8 cellular contexts compared by ENCODE assay signal in genomic region chr20:35171753-35172433, GRCh38. TPM values are rescaled to one million over a fixed set of nuclear protein-coding genes. Genes with fewer than 3 reads are reported as not detected.
DNase-seq lines count a peak whose midpoint lies in the region; ATAC-seq and TF ChIP-seq lines count a peak whose summit lies in the region.

TSS of gene PROCR (plus strand) at chr20:35172072. CDS start at chr20:35172155, 83 bp downstream.

- peaks cover 13% of the 10 kb centered on the region for H3K4me1 Mint-ChIP-seq in activated CD4-positive, alpha-beta T cell treated with anti-CD3 and anti-CD28 coated beads for 36 hours
- peaks cover 12% of the 10 kb centered on the region for H3K4me1 Mint-ChIP-seq in activated T-helper 1 cell treated with anti-CD3 and anti-CD28 coated beads, Interleukin-12 subunit alpha, Interleukin-12 subunit beta, Interleukin-2, Interleukin-4 antibody, amounts not matched to agents 30 ng/mL and 10 ng/mL and 1 ng/mL, durations not matched to agents 14 hours and 24 hours and 36 hours (ENCODE audit: low read depth)
- H3K4me1 Mint-ChIP-seq in naive thymus-derived CD8-positive, alpha-beta T cell: peaks cover 14 to 28% (median 22%) of the 10 kb centered on the region in 4 donors

- no peaks in the 10 kb centered on the region for H3K27me3 Mint-ChIP-seq in activated CD4-positive, alpha-beta T cell treated with anti-CD3 and anti-CD28 coated beads for 36 hours
- H3K27me3 Mint-ChIP-seq in activated T-helper 1 cell treated with anti-CD3 and anti-CD28 coated beads, Interleukin-12 subunit alpha, Interleukin-12 subunit beta, Interleukin-2, Interleukin-4 antibody, amounts not matched to agents 30 ng/mL and 10 ng/mL and 1 ng/mL, durations not matched to agents 14 hours and 24 hours and 36 hours (ENCODE audit: insufficient read depth): no peaks in the 10 kb centered on the region
- H3K27me3 Mint-ChIP-seq in naive thymus-derived CD8-positive, alpha-beta T cell: no peaks in the 10 kb centered on the region

- H3K27ac Mint-ChIP-seq in activated CD4-positive, alpha-beta T cell treated with anti-CD3 and anti-CD28 coated beads for 36 hours: peak within 1 kb of the TSS; percentile 47
- H3K27ac Mint-ChIP-seq in activated T-helper 1 cell treated with anti-CD3 and anti-CD28 coated beads, Interleukin-12 subunit alpha, Interleukin-12 subunit beta, Interleukin-2, Interleukin-4 antibody, amounts not matched to agents 30 ng/mL and 10 ng/mL and 1 ng/mL, durations not matched to agents 14 hours and 24 hours and 36 hours: peak within 1 kb of the TSS; percentile 40
- peak within 1 kb of the TSS; percentile 88 to 96 (median 93) for H3K27ac Mint-ChIP-seq in naive thymus-derived CD8-positive, alpha-beta T cell

- no peaks in the 10 kb centered on the region for H3K36me3 Mint-ChIP-seq in activated CD4-positive, alpha-beta T cell treated with anti-CD3 and anti-CD28 coated beads for 36 hours (ENCODE audit: low read depth)
- H3K36me3 Mint-ChIP-seq in activated T-helper 1 cell treated with anti-CD3 and anti-CD28 coated beads, Interleukin-12 subunit alpha, Interleukin-12 subunit beta, Interleukin-2, Interleukin-4 antibody, amounts not matched to agents 30 ng/mL and 10 ng/mL and 1 ng/mL, durations not matched to agents 14 hours and 24 hours and 36 hours (ENCODE audit: low read depth): no peaks in the 10 kb centered on the region
- H3K36me3 Mint-ChIP-seq in naive thymus-derived CD8-positive, alpha-beta T cell: peaks cover 0 to 16% (median 0%) of the 10 kb centered on the region in 3 donors

- CTCF ChIA-PET in activated CD4-positive, alpha-beta T cell treated with anti-CD3 and anti-CD28 coated beads for 36 hours (lab: Charles Lee): interaction anchor here (1.0 kb wide), 1 partner anchor 24 kb away, joined by 4 read pairs; the partner anchor contains the start of gene EDEM2

- peak; percentile 70 for ATAC-seq in activated CD4-positive, alpha-beta T cell treated with anti-CD3 and anti-CD28 coated beads for 36 hours
- ATAC-seq in foreskin keratinocyte (peak; percentile 96), GM18909 (IDR thresholded peaks at IDR 0.05; ENCODE audit: poor library complexity, unreplicated experiment) (no peak), GM18498 (IDR thresholded peaks at IDR 0.05; ENCODE audit: unreplicated experiment) (no peak)
- peak; percentile 72 to 79 for ATAC-seq in naive thymus-derived CD8-positive, alpha-beta T cell

- POLR2A ChIA-PET in activated CD4-positive, alpha-beta T cell treated with anti-CD3 and anti-CD28 coated beads for 36 hours (lab: Charles Lee): no interaction called here
- POLR2A ChIA-PET in naive thymus-derived CD8-positive, alpha-beta T cell (lab: Charles Lee): interaction anchor here (0.6 kb wide), 1 partner anchor 25 kb away, joined by 3 read pairs; the partner anchor contains the start of gene EDEM2

- H3K4me1 ChIP-seq in foreskin keratinocyte: peaks cover 11% of the 10 kb centered on the region

- H3K9me3 Mint-ChIP-seq in activated CD4-positive, alpha-beta T cell treated with anti-CD3 and anti-CD28 coated beads for 36 hours (ENCODE audit: low read depth): no peaks in the 10 kb centered on the region
- H3K9me3 Mint-ChIP-seq in activated T-helper 1 cell treated with anti-CD3 and anti-CD28 coated beads, Interleukin-12 subunit alpha, Interleukin-12 subunit beta, Interleukin-2, Interleukin-4 antibody, amounts not matched to agents 30 ng/mL and 10 ng/mL and 1 ng/mL, durations not matched to agents 14 hours and 24 hours and 36 hours: no peaks in the 10 kb centered on the region
- no peaks in the 10 kb centered on the region for H3K9me3 Mint-ChIP-seq in naive thymus-derived CD8-positive, alpha-beta T cell

- no peak for TF ChIP-seq CTCF in foreskin keratinocyte (conservative IDR thresholded peaks at IDR 0.05)

- peak within 1 kb of the TSS; percentile 54 for H3K27ac ChIP-seq in foreskin keratinocyte

- H3K4me3 Mint-ChIP-seq in activated CD4-positive, alpha-beta T cell treated with anti-CD3 and anti-CD28 coated beads for 36 hours: peak within 1 kb of the TSS; percentile 41
- peak within 1 kb of the TSS; percentile 56 for H3K4me3 Mint-ChIP-seq in activated T-helper 1 cell treated with anti-CD3 and anti-CD28 coated beads, Interleukin-12 subunit alpha, Interleukin-12 subunit beta, Interleukin-2, Interleukin-4 antibody, amounts not matched to agents 30 ng/mL and 10 ng/mL and 1 ng/mL, durations not matched to agents 14 hours and 24 hours and 36 hours
- peak within 1 kb of the TSS; percentile 81 to 96 (median 90) for H3K4me3 Mint-ChIP-seq in naive thymus-derived CD8-positive, alpha-beta T cell

- intact Hi-C loops in activated CD4-positive, alpha-beta T cell treated with anti-CD3 and anti-CD28 coated beads for 36 hours (cut with DNase I, micrococcal nuclease): no loop called here
- intact Hi-C loops in activated T-helper 1 cell treated with anti-CD3 and anti-CD28 coated beads, Interleukin-12 subunit alpha, Interleukin-12 subunit beta, Interleukin-2, Interleukin-4 antibody, amounts not matched to agents 30 ng/mL and 10 ng/mL and 1 ng/mL, durations not matched to agents 14 hours and 24 hours and 36 hours (cut with micrococcal nuclease): no loop called here

- H3K27me3 ChIP-seq in foreskin keratinocyte: no peaks in the 10 kb centered on the region

- peak; percentile 21 for DNase-seq in activated CD4-positive, alpha-beta T cell treated with anti-CD3 and anti-CD28 coated beads for 36 hours
- DNase-seq in activated CD4-positive, alpha-beta T cell treated with anti-CD3 and anti-CD28 coated beads, Interleukin-2, amount 50 U/mL, for 1 hour: no peak
- DNase-seq in NCI-H2227 treated with DMSO at 0.1 percent for 48 hours (lab: John Stamatoyannopoulos, UW) (peak; percentile 83), foreskin keratinocyte (peak; percentile 97 to 99)
- no peak for DNase-seq in activated T-helper 1 cell treated with anti-CD3 and anti-CD28 coated beads, Interleukin-12 subunit alpha, Interleukin-12 subunit beta, Interleukin-2, Interleukin-4 antibody, amounts not matched to agents 30 ng/mL and 10 ng/mL and 1 ng/mL, durations not matched to agents 14 hours and 24 hours and 36 hours (ENCODE audit: low spot score)
- peak in 5 of 10 donors; percentile 5 to 23 (median 16) for DNase-seq in naive thymus-derived CD8-positive, alpha-beta T cell

RNA-seq across cellular contexts. Expression of gene PROCR, which starts in this region (rescaled TPM):
- total RNA-seq in activated CD4-positive, alpha-beta T cell treated with anti-CD3 and anti-CD28 coated beads for 36 hours: 1 to 10 TPM in 1 of 2 experiments, under 1 TPM in 1; 0.87 to 1.2 TPM
- total RNA-seq in activated T-helper 1 cell treated with anti-CD3 and anti-CD28 coated beads, Interleukin-12 subunit alpha, Interleukin-12 subunit beta, Interleukin-2, Interleukin-4 antibody, amounts not matched to agents 30 ng/mL and 10 ng/mL and 1 ng/mL, durations not matched to agents 14 hours and 24 hours and 36 hours: 0.75 and 0.78 TPM in 2 replicates
- total RNA-seq in foreskin keratinocyte: 73.5 and 87.8 TPM in 2 replicates
- 90.1 and 110 TPM in 2 replicates for polyA plus RNA-seq in foreskin keratinocyte
- total RNA-seq in naive thymus-derived CD8-positive, alpha-beta T cell: 1 to 10 TPM; 3.2 to 4.0 TPM
- 1 to 10 TPM; 5.9 to 8.5 (median 6.0) TPM for polyA plus RNA-seq in naive thymus-derived CD8-positive, alpha-beta T cell

Comparison
In these comparisons a context has a peak if more than half of its experiments do, and no peak if none do; other contexts are left out.
1. RNA of gene PROCR (total RNA-seq): 73.5 to 87.8 TPM in foreskin keratinocyte; 3.2 to 4.0 TPM in naive thymus-derived CD8-positive, alpha-beta T cell, 0.87 to 1.2 TPM in activated CD4-positive, alpha-beta T cell treated with anti-CD3 and anti-CD28 coated beads for 36 hours and 0.75 to 0.78 TPM in activated T-helper 1 cell treated with anti-CD3 and anti-CD28 coated beads, Interleukin-12 subunit alpha, Interleukin-12 subunit beta, Interleukin-2, Interleukin-4 antibody, amounts not matched to agents 30 ng/mL and 10 ng/mL and 1 ng/mL, durations not matched to agents 14 hours and 24 hours and 36 hours; every median in the first group is over 10 times any median in the second.
2. DNase-seq: peak in activated CD4-positive, alpha-beta T cell treated with anti-CD3 and anti-CD28 coated beads for 36 hours (single experiment), NCI-H2227 treated with DMSO at 0.1 percent for 48 hours (single experiment) and foreskin keratinocyte (2 of 2); none in activated CD4-positive, alpha-beta T cell treated with anti-CD3 and anti-CD28 coated beads, Interleukin-2, amount 50 U/mL, for 1 hour (single experiment) and activated T-helper 1 cell treated with anti-CD3 and anti-CD28 coated beads, Interleukin-12 subunit alpha, Interleukin-12 subunit beta, Interleukin-2, Interleukin-4 antibody, amounts not matched to agents 30 ng/mL and 10 ng/mL and 1 ng/mL, durations not matched to agents 14 hours and 24 hours and 36 hours (single experiment).
3. ATAC-seq: peak in activated CD4-positive, alpha-beta T cell treated with anti-CD3 and anti-CD28 coated beads for 36 hours (single experiment), foreskin keratinocyte (single experiment) and naive thymus-derived CD8-positive, alpha-beta T cell (2 of 2); none in GM18909 (single experiment) and GM18498 (single experiment).
4. H3K27ac Mint-ChIP-seq: peak in every context shown above with its lines; median percentile 93 in naive thymus-derived CD8-positive, alpha-beta T cell; 47 in activated CD4-positive, alpha-beta T cell treated with anti-CD3 and anti-CD28 coated beads for 36 hours; 40 in activated T-helper 1 cell treated with anti-CD3 and anti-CD28 coated beads, Interleukin-12 subunit alpha, Interleukin-12 subunit beta, Interleukin-2, Interleukin-4 antibody, amounts not matched to agents 30 ng/mL and 10 ng/mL and 1 ng/mL, durations not matched to agents 14 hours and 24 hours and 36 hours.
5. Peak in every context shown above with its lines, with median percentiles within 50 percentile points of each other: H3K4me3 Mint-ChIP-seq.